ENCODE assay signal across 1 cellular context in the genomic region with DNA sequence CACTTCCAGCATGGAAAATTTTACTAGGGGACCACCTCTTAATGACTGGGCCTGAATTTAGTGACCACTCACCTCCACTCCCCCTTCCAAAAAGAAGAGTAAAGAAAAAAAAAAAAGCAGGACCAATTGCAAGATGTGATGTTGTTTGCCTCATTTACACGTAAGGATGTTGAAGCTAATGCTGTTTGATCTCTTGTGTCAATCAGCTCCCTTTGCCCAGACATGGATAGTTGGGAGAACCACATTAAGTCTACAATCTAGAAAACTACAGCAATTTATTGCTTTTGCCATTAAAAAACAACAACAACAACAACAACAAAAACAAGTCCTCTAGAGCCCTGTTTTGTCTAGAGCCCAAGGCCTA.
TF ChIP-seq lines count a peak whose summit lies in the region.

No MANE protein-coding gene starts in this region.

TF ChIP-seq in K562, 482 proteins besides CTCF, POLR2A, EP300 and RAD21:
- TF ChIP-seq NFATC3 (IDR thresholded peaks at IDR 0.05) (0 out of 2 replicates have a peak, but pooled peaks have one; percentile 48), ZNF384 (IDR thresholded peaks at IDR 0.05; ENCODE audit: low read depth, low read length) (peak; percentile 20; the same call in 1 of the 2 replicates), FOSL1 (tag; conservative IDR thresholded peaks at IDR 0.05) (peak; percentile 55; the same call in 1 of the 2 replicates), CHD2 (IDR thresholded peaks at IDR 0.05; ENCODE audit: low read depth, low read length) (no peak), SMARCA4 (IDR thresholded peaks at IDR 0.05) (peak; percentile 11; the same call in 1 of the 2 replicates), CBX2 (IDR thresholded peaks at IDR 0.05; ENCODE audit: insufficient read depth, low read length, poor library complexity, severe bottlenecking) (no peak)
- TF ChIP-seq, protein P1, sequence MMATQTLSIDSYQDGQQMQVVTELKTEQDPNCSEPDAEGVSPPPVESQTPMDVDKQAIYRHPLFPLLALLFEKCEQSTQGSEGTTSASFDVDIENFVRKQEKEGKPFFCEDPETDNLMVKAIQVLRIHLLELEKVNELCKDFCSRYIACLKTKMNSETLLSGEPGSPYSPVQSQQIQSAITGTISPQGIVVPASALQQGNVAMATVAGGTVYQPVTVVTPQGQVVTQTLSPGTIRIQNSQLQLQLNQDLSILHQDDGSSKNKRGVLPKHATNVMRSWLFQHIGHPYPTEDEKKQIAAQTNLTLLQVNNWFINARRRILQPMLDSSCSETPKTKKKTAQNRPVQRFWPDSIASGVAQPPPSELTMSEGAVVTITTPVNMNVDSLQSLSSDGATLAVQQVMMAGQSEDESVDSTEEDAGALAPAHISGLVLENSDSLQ (IDR thresholded peaks at IDR 0.05): peak; percentile 60
